In genomic region chr15:67807836-67808235, GRCh38 we compare ENCODE assay signal across 18 cellular contexts. TPM values are rescaled to one million over a fixed set of nuclear protein-coding genes. Genes with fewer than 3 reads are reported as not detected.
DNase-seq lines count a peak whose midpoint lies in the region; ATAC-seq and TF ChIP-seq lines count a peak whose summit lies in the region.
"Had no signal": no experiment of that assay in that cellular context is flagged by ENCODE, and none has a peak within 500 bp of the region (broad histone marks: within the 10 kb centered on the region; RNA-seq: fewer than 3 reads in every experiment).

No MANE protein-coding gene starts in this region.

- no peak for ATAC-seq in Right ventricle myocardium inferior
- ATAC-seq: GM12878 had no signal

- no peak overlapping the region for H3K4me3 ChIP-seq in left ventricle myocardium inferior
- H3K4me3 ChIP-seq in suprapubic skin, result no peak overlapping the region
- H3K4me3 ChIP-seq: BLaER1, GM12878, HAP-1 had no signal

- H3K36me3 ChIP-seq in left ventricle myocardium inferior (peaks cover 21% of the 10 kb centered on the region), suprapubic skin (peaks cover 34% of the 10 kb centered on the region)
- H3K36me3 ChIP-seq: HAP-1 had no signal

- H3K36me3 Mint-ChIP-seq in endothelial cell (ENCODE audit: low read depth, unreplicated experiment) (peaks cover 9% of the 10 kb centered on the region), progenitor cell of endocrine pancreas (ENCODE audit: insufficient read depth) (peaks cover 3% of the 10 kb centered on the region)

- H3K4me1 ChIP-seq in left ventricle myocardium inferior (peaks cover 19% of the 10 kb centered on the region), suprapubic skin (no peaks in the 10 kb centered on the region)
- H3K4me1 ChIP-seq: HAP-1 had no signal

- H3K27me3 ChIP-seq in left ventricle myocardium inferior (ENCODE audit: low read depth), result no peaks in the 10 kb centered on the region
- H3K27me3 ChIP-seq in suprapubic skin, result no peaks in the 10 kb centered on the region
- H3K27me3 ChIP-seq: BLaER1 had no signal

- H3K9me3 Mint-ChIP-seq in endothelial cell (ENCODE audit: unreplicated experiment) (no peaks in the 10 kb centered on the region), progenitor cell of endocrine pancreas (ENCODE audit: low read depth) (no peaks in the 10 kb centered on the region)
- H3K9me3 Mint-ChIP-seq: CD8-positive, alpha-beta memory T cell had no signal

- no peak for TF ChIP-seq EP300 in suprapubic skin (IDR thresholded peaks at IDR 0.05)

- DNase-seq in Right ventricle myocardium inferior (ENCODE audit: missing footprints) (peak; percentile 13), left ventricle myocardium inferior (no peak), endothelial cell (ENCODE audit: low spot score) (no peak), progenitor cell of endocrine pancreas (ENCODE audit: low spot score, unreplicated experiment) (no peak), suprapubic skin (ENCODE audit: low spot score in 2 of 2) (peak; percentile 14 to 72), DMS153 treated with DMSO at 0.1 percent for 48 hours (lab: John Stamatoyannopoulos, UW; ENCODE audit: unreplicated experiment) (no peak), substantia nigra (lab: John Stamatoyannopoulos, UW) (no peak), NCI-H128 (lab: John Stamatoyannopoulos, UW; ENCODE audit: unreplicated experiment) (no peak)
- DNase-seq: 8988T; AML-193; CD8-positive, alpha-beta memory T cell; DMS 273 treated with DMSO at 0.1 percent for 48 hours; DMS79; GOT3 had no signal

- H3K9me3 ChIP-seq in left ventricle myocardium inferior (replicated peaks) (no peaks in the 10 kb centered on the region), suprapubic skin (no peaks in the 10 kb centered on the region)
- H3K9me3 ChIP-seq: BLaER1, HAP-1 had no signal

- 95% methylated on average over 7 of the region's 7 CpGs for WGBS in suprapubic skin

- no peak for TF ChIP-seq POLR2A in suprapubic skin (IDR thresholded peaks at IDR 0.05)

- TF ChIP-seq CTCF in left ventricle myocardium inferior (IDR thresholded peaks at IDR 0.05; ENCODE audit: borderline replicate concordance), result no peak
- no peak for TF ChIP-seq CTCF in endothelial cell (IDR thresholded peaks at IDR 0.05; ENCODE audit: unreplicated experiment)
- TF ChIP-seq CTCF in progenitor cell of endocrine pancreas (IDR thresholded peaks at IDR 0.05; ENCODE audit: unreplicated experiment), result no peak
- TF ChIP-seq CTCF in suprapubic skin (IDR thresholded peaks at IDR 0.05), result no peak

- H3K4me1 Mint-ChIP-seq in endothelial cell (ENCODE audit: unreplicated experiment) (peaks cover 13% of the 10 kb centered on the region), progenitor cell of endocrine pancreas (ENCODE audit: low read depth) (peaks cover 15% of the 10 kb centered on the region)
- H3K4me1 Mint-ChIP-seq: CD8-positive, alpha-beta memory T cell had no signal

- intact Hi-C loops in Right ventricle myocardium inferior (cut with DNase I), result no loop called here
- intact Hi-C loops in left ventricle myocardium inferior (cut with micrococcal nuclease), result no loop called here

- H3K27ac ChIP-seq in left ventricle myocardium inferior (replicated peaks) (no peak overlapping the region), suprapubic skin (no peak overlapping the region), substantia nigra (ENCODE audit: low read depth, low read length, poor library complexity, severe bottlenecking) (no peak overlapping the region)

- H3K4me3 Mint-ChIP-seq in endothelial cell (ENCODE audit: unreplicated experiment), result no peak overlapping the region
- no peak overlapping the region for H3K4me3 Mint-ChIP-seq in progenitor cell of endocrine pancreas (ENCODE audit: low read depth)
- H3K4me3 Mint-ChIP-seq: CD8-positive, alpha-beta memory T cell had no signal

- H3K27me3 Mint-ChIP-seq in endothelial cell (ENCODE audit: unreplicated experiment) (peaks cover 8% of the 10 kb centered on the region), progenitor cell of endocrine pancreas (no peaks in the 10 kb centered on the region)

- H3K27ac Mint-ChIP-seq in endothelial cell (ENCODE audit: unreplicated experiment) (peak overlapping the region; percentile 24), progenitor cell of endocrine pancreas (peak overlapping the region; percentile 25)

RNA-seq across cellular contexts. Expression of gene SKOR1, which starts 17.5 kb away (rescaled TPM):
- not detected for total RNA-seq in Right ventricle myocardium inferior
- 0.22 TPM for total RNA-seq in left ventricle myocardium inferior
- total RNA-seq in endothelial cell (ENCODE audit: unreplicated experiment), result 0.21 TPM
- 0.60 and 0.75 TPM in 2 replicates for total RNA-seq in progenitor cell of endocrine pancreas
- total RNA-seq in suprapubic skin, result 1 to 10 TPM; 1.1 to 2.3 (median 1.5) TPM

RNA-seq across cellular contexts. Expression of gene RNU6-1, which starts 32.0 kb away (rescaled TPM):
- not detected for total RNA-seq in Right ventricle myocardium inferior
- total RNA-seq in left ventricle myocardium inferior, result not detected
- not detected for total RNA-seq in endothelial cell (ENCODE audit: unreplicated experiment)
- not detected in 2 replicates for total RNA-seq in progenitor cell of endocrine pancreas
- not detected for total RNA-seq in suprapubic skin
- total RNA-seq: CD8-positive, alpha-beta memory T cell; G401; GM12878 had no signal

Comparison
In these comparisons a context has a peak if more than half of its experiments do, and no peak if none do; other contexts are left out.
1. DNase-seq: peak in Right ventricle myocardium inferior (single experiment) and suprapubic skin (2 of 2); none in left ventricle myocardium inferior (single experiment), endothelial cell (single experiment), progenitor cell of endocrine pancreas (single experiment), DMS153 treated with DMSO at 0.1 percent for 48 hours (single experiment), substantia nigra (0 of 49) and NCI-H128 (single experiment).